Comparison of ENCODE assay signal across 8 cellular contexts in genomic region chr17:81294512-81295030, GRCh38. TPM values are rescaled to one million over a fixed set of nuclear protein-coding genes. Genes with fewer than 3 reads are reported as not detected.
DNase-seq lines count a peak whose midpoint lies in the region; ATAC-seq and TF ChIP-seq lines count a peak whose summit lies in the region.

No MANE protein-coding gene starts in this region.

- H3K4me3 ChIP-seq in gastroesophageal sphincter (peak overlapping the region; percentile 55 to 94), trophoblast cell (ENCODE audit: low read depth, low read length) (peak overlapping the region; percentile 83)

- peaks cover 35% of the 10 kb centered on the region for H3K36me3 Mint-ChIP-seq in activated T-cell treated with anti-CD3 and anti-CD28 coated beads, Interleukin-2, amount 50 U/mL, for 24 hours (ENCODE audit: low read depth)

- H3K4ac ChIP-seq in trophoblast cell (ENCODE audit: low read depth, low read length): peak overlapping the region; percentile 43

- H2AFZ ChIP-seq in trophoblast cell (ENCODE audit: insufficient read depth, low read length, poor library complexity): peak overlapping the region; percentile 1

- H3K9me3 Mint-ChIP-seq in activated T-cell treated with anti-CD3 and anti-CD28 coated beads, Interleukin-2, amount 50 U/mL, for 24 hours: no peaks in the 10 kb centered on the region

- 0% methylated on average over 7 of the region's 48 CpGs; no CpG with 5 or more reads in 1 of the 2 donors for WGBS in gastroesophageal sphincter (ENCODE audit: low coverage in 1 of 2), 2 donors
- WGBS in trophoblast cell (ENCODE audit: extremely low coverage, insufficient coverage, insufficient read length): no CpG with 5 or more reads among the region's 48 CpGs

- H3K27ac ChIP-seq in gastroesophageal sphincter: peak overlapping the region; percentile 65 to 98 (median 95)
- peak overlapping the region; percentile 69 for H3K27ac ChIP-seq in trophoblast cell (ENCODE audit: low read depth, low read length)

- H3K4me3 Mint-ChIP-seq in activated T-cell treated with anti-CD3 and anti-CD28 coated beads, Interleukin-2, amount 50 U/mL, for 24 hours: peak overlapping the region; percentile 88

- peak overlapping the region; percentile 89 for H3K9ac ChIP-seq in trophoblast cell (ENCODE audit: low read length)

- H3K4me1 Mint-ChIP-seq in activated T-cell treated with anti-CD3 and anti-CD28 coated beads, Interleukin-2, amount 50 U/mL, for 24 hours (ENCODE audit: low read depth): peaks cover 34% of the 10 kb centered on the region

- no peak for TF ChIP-seq POLR2A in gastroesophageal sphincter (IDR thresholded peaks at IDR 0.05)

- ATAC-seq in HG03442 (IDR thresholded peaks at IDR 0.05; ENCODE audit: unreplicated experiment) (peak; percentile 9), gastroesophageal sphincter (peak; percentile 19)

- H3K14ac ChIP-seq in trophoblast cell (ENCODE audit: low read length): peak overlapping the region; percentile 14

- H2BK5ac ChIP-seq in trophoblast cell (ENCODE audit: low read depth, low read length, poor library complexity): peak overlapping the region; percentile 43

- DNase-seq in DMS 273 (lab: John Stamatoyannopoulos, UW; ENCODE audit: unreplicated experiment) (peak; percentile 63), DMS 273 treated with DMSO at 0.1 percent for 48 hours (lab: John Stamatoyannopoulos, UW) (no peak), trophoblast cell (peak in 1 of 2 donors; percentile 35), cerebellar nuclear complex (lab: John Stamatoyannopoulos, UW) (no peak), retina (no peak)
- DNase-seq in activated T-cell treated with anti-CD3 and anti-CD28 coated beads, Interleukin-2, amount 50 U/mL, for 24 hours: peak; percentile 51

- no peaks in the 10 kb centered on the region for H3K9me3 ChIP-seq in gastroesophageal sphincter
- peaks cover 1% of the 10 kb centered on the region for H3K9me3 ChIP-seq in trophoblast cell (ENCODE audit: insufficient read depth, low read depth, low read length)

- peak overlapping the region; percentile 30 for H4K8ac ChIP-seq in trophoblast cell (ENCODE audit: low read depth, low read length)

- no peaks in the 10 kb centered on the region for H3K27me3 Mint-ChIP-seq in activated T-cell treated with anti-CD3 and anti-CD28 coated beads, Interleukin-2, amount 50 U/mL, for 24 hours

- no peak for TF ChIP-seq CTCF in gastroesophageal sphincter (IDR thresholded peaks at IDR 0.05)

- H4K12ac ChIP-seq in trophoblast cell (ENCODE audit: low read depth, low read length): peak overlapping the region; percentile 88

- H3K27ac Mint-ChIP-seq in activated T-cell treated with anti-CD3 and anti-CD28 coated beads, Interleukin-2, amount 50 U/mL, for 24 hours: peak overlapping the region; percentile 91

- peak overlapping the region; percentile 62 for H3K18ac ChIP-seq in trophoblast cell (ENCODE audit: low read length)

- peak overlapping the region; percentile 82 for H3K4me2 ChIP-seq in trophoblast cell (ENCODE audit: low read length)

- no peaks in the 10 kb centered on the region for H3K27me3 ChIP-seq in gastroesophageal sphincter
- no peaks in the 10 kb centered on the region for H3K27me3 ChIP-seq in trophoblast cell (ENCODE audit: insufficient read depth, low read length)

- H2BK120ac ChIP-seq in trophoblast cell (ENCODE audit: insufficient read depth, low read length, poor library complexity): peak overlapping the region; percentile 6

- H3K23ac ChIP-seq in trophoblast cell (ENCODE audit: low read length): no peak overlapping the region

- H4K91ac ChIP-seq in trophoblast cell (ENCODE audit: low read depth, low read length): peak overlapping the region; percentile 83

- peaks cover 13% of the 10 kb centered on the region for H3K79me2 ChIP-seq in trophoblast cell (ENCODE audit: control insufficient read depth, insufficient read depth, low read length, poor library complexity)

- peak overlapping the region; percentile 63 for H2AK5ac ChIP-seq in trophoblast cell (ENCODE audit: low read length)

- H3K4me1 ChIP-seq in gastroesophageal sphincter (peaks cover 0 to 47% (median 11%) of the 10 kb centered on the region in 3 donors), trophoblast cell (ENCODE audit: control insufficient read depth in 1 of 2, insufficient read depth in 2 of 2, low read length in 2 of 2) (peaks cover 5 to 14% of the 10 kb centered on the region in 2 experiments)

- no peak for TF ChIP-seq EP300 in gastroesophageal sphincter (IDR thresholded peaks at IDR 0.05)

- H2BK12ac ChIP-seq in trophoblast cell (ENCODE audit: low read length): no peak overlapping the region

- H3K79me1 ChIP-seq in trophoblast cell (ENCODE audit: low read length): peaks cover 11% of the 10 kb centered on the region

- H3K36me3 ChIP-seq in gastroesophageal sphincter (peaks cover 0 to 11% of the 10 kb centered on the region in 2 donors), trophoblast cell (ENCODE audit: control insufficient read depth in 1 of 2, insufficient read depth in 2 of 2, low read length in 2 of 2) (peaks cover 0 to 7% of the 10 kb centered on the region in 2 experiments)

RNA-seq across cellular contexts. Expression of gene SLC38A10, which starts 0.5 kb away (rescaled TPM):
- total RNA-seq in gastroesophageal sphincter: 10 to 100 TPM; 70.5 to 99.6 (median 81.8) TPM
- polyA plus RNA-seq in trophoblast cell (2013): 35.9 and 39.2 TPM in 2 replicates

RNA-seq across cellular contexts. Expression of gene NDUFAF8, which starts 55.5 kb away (rescaled TPM):
- total RNA-seq in gastroesophageal sphincter: 10 to 100 TPM; 16.9 to 38.4 (median 22.3) TPM
- polyA plus RNA-seq in trophoblast cell (2013): 85.8 and 86.1 TPM in 2 replicates

RNA-seq across cellular contexts. Expression of gene TEPSIN, which starts 55.7 kb away (rescaled TPM):
- total RNA-seq in gastroesophageal sphincter: 10 to 100 TPM in 3 of 4 donors, 1 to 10 TPM in 1; 8.0 to 43.0 (median 23.5) TPM
- 17.9 and 18.0 TPM in 2 replicates for polyA plus RNA-seq in trophoblast cell (2013)

Comparison
In these comparisons a context has a peak if more than half of its experiments do, and no peak if none do; other contexts are left out.
1. DNase-seq: peak in DMS 273 (single experiment) and activated T-cell treated with anti-CD3 and anti-CD28 coated beads, Interleukin-2, amount 50 U/mL, for 24 hours (single experiment); none in DMS 273 treated with DMSO at 0.1 percent for 48 hours (single experiment), cerebellar nuclear complex (0 of 2) and retina (single experiment).